Comparison of ENCODE assay signal across 19 cellular contexts in the genomic region with DNA sequence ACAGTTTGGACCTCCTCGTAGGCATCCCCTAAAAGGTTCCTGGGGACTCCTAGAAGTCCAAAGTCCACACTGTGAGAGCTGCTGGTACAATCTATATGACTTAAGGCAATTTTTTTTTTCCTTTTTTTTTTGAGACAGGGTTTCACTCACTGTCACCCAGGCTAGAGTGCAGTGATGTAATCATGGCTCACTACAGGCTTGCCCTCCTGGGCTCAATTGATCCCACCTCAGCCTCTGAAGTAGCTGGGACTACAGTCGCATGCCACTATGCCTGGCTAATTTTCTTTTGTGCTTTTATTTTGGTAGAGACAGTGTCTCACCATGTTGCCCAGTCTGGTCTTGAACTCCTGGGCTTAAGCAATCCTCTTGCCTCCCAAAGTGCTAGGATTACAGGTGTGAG. TPM values are rescaled to one million over a fixed set of nuclear protein-coding genes. Genes with fewer than 3 reads are reported as not detected.
DNase-seq lines count a peak whose midpoint lies in the region; ATAC-seq and TF ChIP-seq lines count a peak whose summit lies in the region.
"Had no signal": no experiment of that assay in that cellular context is flagged by ENCODE, and none has a peak within 500 bp of the region (broad histone marks: within the 10 kb centered on the region; RNA-seq: fewer than 3 reads in every experiment).

No MANE protein-coding gene starts in this region.

- intact Hi-C loops in activated naive CD4-positive, alpha-beta T cell treated with anti-CD3 and anti-CD28 coated beads for 36 hours (cut with micrococcal nuclease) = no loop called here
- intact Hi-C loops in PC-3 (cut with micrococcal nuclease) = no loop called here

- no peaks in the 10 kb centered on the region for H3K27me3 ChIP-seq in PC-3 (ENCODE audit: low read length)

- no peak overlapping the region for H3K9ac ChIP-seq in PC-3 (ENCODE audit: low read length)

- H3K27ac Mint-ChIP-seq in activated naive CD4-positive, alpha-beta T cell treated with anti-CD3 and anti-CD28 coated beads for 36 hours = peak overlapping the region; percentile 30
- no peak overlapping the region for H3K27ac Mint-ChIP-seq in activated naive CD4-positive, alpha-beta T cell treated with anti-CD3 and anti-CD28 coated beads, Interleukin-2, amount 10 ng/mL, durations not matched to agents 7 days and 5 days
- H3K27ac Mint-ChIP-seq: CD8-positive, alpha-beta T cell; H9; HFFc6 had no signal

- no peak overlapping the region for H3K4me3 ChIP-seq in PC-3 (ENCODE audit: low read length)
- H3K4me3 ChIP-seq: A549 had no signal

- CTCF ChIA-PET in activated naive CD4-positive, alpha-beta T cell treated with anti-CD3 and anti-CD28 coated beads for 36 hours (lab: Charles Lee) = interaction anchor here (0.6 to 1.5 kb wide), 5 partner anchors 10 to 951 kb away, joined by 3 to 8 read pairs (median 3); no protein-coding TSS in a partner anchor
- CTCF ChIA-PET in activated naive CD4-positive, alpha-beta T cell treated with anti-CD3 and anti-CD28 coated beads, Interleukin-2, amount 10 ng/mL, durations not matched to agents 7 days and 5 days (lab: Charles Lee) = no interaction called here
- CTCF ChIA-PET in HEK293T (lab: Yijun Ruan, JAX) (interaction anchor here (0.6 to 1.8 kb wide), 2 partner anchors 44 to 133 kb away, joined by 3 to 4 read pairs; no protein-coding TSS in a partner anchor), PC-3 (lab: Charles Lee) (no interaction called here)

- H3K4me3 Mint-ChIP-seq in activated naive CD4-positive, alpha-beta T cell treated with anti-CD3 and anti-CD28 coated beads for 36 hours = no peak overlapping the region
- no peak overlapping the region for H3K4me3 Mint-ChIP-seq in activated naive CD4-positive, alpha-beta T cell treated with anti-CD3 and anti-CD28 coated beads, Interleukin-2, amount 10 ng/mL, durations not matched to agents 7 days and 5 days
- H3K4me3 Mint-ChIP-seq: CD8-positive, alpha-beta T cell; H9; HFFc6 had no signal

- H3K4me1 Mint-ChIP-seq in activated naive CD4-positive, alpha-beta T cell treated with anti-CD3 and anti-CD28 coated beads for 36 hours (ENCODE audit: low read depth) = peaks cover 71% of the 10 kb centered on the region
- peaks cover 47% of the 10 kb centered on the region for H3K4me1 Mint-ChIP-seq in activated naive CD4-positive, alpha-beta T cell treated with anti-CD3 and anti-CD28 coated beads, Interleukin-2, amount 10 ng/mL, durations not matched to agents 7 days and 5 days

- no peaks in the 10 kb centered on the region for H3K79me2 ChIP-seq in PC-3 (ENCODE audit: low read length)

- peaks cover 8% of the 10 kb centered on the region for H3F3A ChIP-seq in PC-3 (ENCODE audit: low read length, unreplicated experiment)

- peaks cover 23% of the 10 kb centered on the region for H3K4me1 ChIP-seq in PC-3 (ENCODE audit: insufficient read depth, low read length)

- no peak overlapping the region for H3K4me2 ChIP-seq in PC-3 (ENCODE audit: low read length)
- H3K4me2 ChIP-seq: A549 had no signal

- H3K9me3 ChIP-seq in PC-3 (ENCODE audit: low read length) = no peaks in the 10 kb centered on the region
- H3K9me3 ChIP-seq: A549, BE2C had no signal

- BruUV-seq in PC-3 (replicated peaks; lab: Mats Ljungman, UMichigan) = no TSS peak

- no peaks in the 10 kb centered on the region for H3K36me3 ChIP-seq in PC-3 (ENCODE audit: low read depth, low read length)
- H3K36me3 ChIP-seq: BE2C had no signal

- no peaks in the 10 kb centered on the region for H3K9me3 Mint-ChIP-seq in activated naive CD4-positive, alpha-beta T cell treated with anti-CD3 and anti-CD28 coated beads for 36 hours
- H3K9me3 Mint-ChIP-seq in activated naive CD4-positive, alpha-beta T cell treated with anti-CD3 and anti-CD28 coated beads, Interleukin-2, amount 10 ng/mL, durations not matched to agents 7 days and 5 days = no peaks in the 10 kb centered on the region
- H3K9me3 Mint-ChIP-seq: CD8-positive, alpha-beta T cell; H9; HFFc6 had no signal

- H3K27me3 Mint-ChIP-seq in activated naive CD4-positive, alpha-beta T cell treated with anti-CD3 and anti-CD28 coated beads for 36 hours (ENCODE audit: low read depth) = no peaks in the 10 kb centered on the region
- H3K27me3 Mint-ChIP-seq in activated naive CD4-positive, alpha-beta T cell treated with anti-CD3 and anti-CD28 coated beads, Interleukin-2, amount 10 ng/mL, durations not matched to agents 7 days and 5 days = no peaks in the 10 kb centered on the region

- H2AFZ ChIP-seq in PC-3 (ENCODE audit: low read length) = no peak overlapping the region

- POLR2A ChIA-PET in HEK293T (lab: Yijun Ruan, JAX) (interaction anchor here (1.2 to 1.3 kb wide), 2 partner anchors 124 to 242 kb away, joined by 3 read pairs; partner anchors contain the start of gene PSAP), PC-3 (lab: Charles Lee; ENCODE audit: unreplicated experiment) (no interaction called here)

- DNase-seq in activated naive CD4-positive, alpha-beta T cell treated with anti-CD3 and anti-CD28 coated beads for 36 hours = no peak
- DNase-seq in activated naive CD4-positive, alpha-beta T cell treated with anti-CD3 and anti-CD28 coated beads, Interleukin-2, amount 10 ng/mL, durations not matched to agents 7 days and 5 days = no peak
- DNase-seq in HEK293T (ENCODE audit: extremely low spot score) (no peak), islet precursor cell (peak; percentile 50), PC-3 (no peak), putamen (ENCODE audit: low spot score) (no peak)
- DNase-seq: BE2C; CD8-positive, alpha-beta T cell; COR-L47; DMS153; DMS79 treated with DMSO at 0.1 percent for 48 hours; EL; GOT3; H9; HFFc6; IMR-90 had no signal

- no peak overlapping the region for H3K27ac ChIP-seq in PC-3 (ENCODE audit: low read length)
- H3K27ac ChIP-seq: C4-2B had no signal

- H3K36me3 Mint-ChIP-seq in activated naive CD4-positive, alpha-beta T cell treated with anti-CD3 and anti-CD28 coated beads for 36 hours (ENCODE audit: low read depth) = peaks cover 23% of the 10 kb centered on the region
- peaks cover 35% of the 10 kb centered on the region for H3K36me3 Mint-ChIP-seq in activated naive CD4-positive, alpha-beta T cell treated with anti-CD3 and anti-CD28 coated beads, Interleukin-2, amount 10 ng/mL, durations not matched to agents 7 days and 5 days

- ATAC-seq in HG03108 (IDR thresholded peaks at IDR 0.05; ENCODE audit: unreplicated experiment) (no peak), PC-3 (no peak)
- ATAC-seq: A549; CD8-positive, alpha-beta T cell had no signal

- H3K9me2 ChIP-seq in PC-3 (replicated peaks; ENCODE audit: low read length) = no peaks in the 10 kb centered on the region

- no peaks in the 10 kb centered on the region for H4K20me1 ChIP-seq in PC-3 (ENCODE audit: low read length)

- TF ChIP-seq CTCF in PC-3 (conservative IDR thresholded peaks at IDR 0.05; ENCODE audit: low read depth, low read length) = no peak

TF ChIP-seq in HEK293T, 16 proteins besides CTCF, POLR2A, EP300 and RAD21:
- TF ChIP-seq PKNOX1 (IDR thresholded peaks at IDR 0.05) (peak; percentile 50; the same call in 1 of the 2 replicates), CTBP1 (IDR thresholded peaks at IDR 0.05; ENCODE audit: borderline replicate concordance) (no peak), ZNF384 (IDR thresholded peaks at IDR 0.05) (peak; percentile 38; the same call in 1 of the 2 replicates)

RNA-seq across cellular contexts. Expression of gene SPOCK2, which starts 4.6 kb away (rescaled TPM):
- total RNA-seq in activated naive CD4-positive, alpha-beta T cell treated with anti-CD3 and anti-CD28 coated beads for 36 hours = 100 to 1,000 TPM; 205 to 208 TPM
- total RNA-seq in PC-3 (2014; rRNA removed) = 0.06 and 0.33 TPM in 2 replicates
- total RNA-seq: HFFc6, IMR-90 had no signal

Comparison
In these comparisons a context has a peak if more than half of its experiments do, and no peak if none do; other contexts are left out.
1. CTCF ChIA-PET loops: an anchor here in activated naive CD4-positive, alpha-beta T cell treated with anti-CD3 and anti-CD28 coated beads for 36 hours (0.6 to 1.5 kb wide) and HEK293T (0.6 to 1.8 kb wide); none called in activated naive CD4-positive, alpha-beta T cell treated with anti-CD3 and anti-CD28 coated beads, Interleukin-2, amount 10 ng/mL, durations not matched to agents 7 days and 5 days and PC-3.
2. RNA of gene SPOCK2, which starts 4.6 kb away (total RNA-seq): 205 to 208 TPM in activated naive CD4-positive, alpha-beta T cell treated with anti-CD3 and anti-CD28 coated beads for 36 hours; 0.06 to 0.33 TPM in PC-3; every median in the first group is over 100 times any median in the second.